Comparison of ENCODE assay signal across 11 cellular contexts in the genomic region with DNA sequence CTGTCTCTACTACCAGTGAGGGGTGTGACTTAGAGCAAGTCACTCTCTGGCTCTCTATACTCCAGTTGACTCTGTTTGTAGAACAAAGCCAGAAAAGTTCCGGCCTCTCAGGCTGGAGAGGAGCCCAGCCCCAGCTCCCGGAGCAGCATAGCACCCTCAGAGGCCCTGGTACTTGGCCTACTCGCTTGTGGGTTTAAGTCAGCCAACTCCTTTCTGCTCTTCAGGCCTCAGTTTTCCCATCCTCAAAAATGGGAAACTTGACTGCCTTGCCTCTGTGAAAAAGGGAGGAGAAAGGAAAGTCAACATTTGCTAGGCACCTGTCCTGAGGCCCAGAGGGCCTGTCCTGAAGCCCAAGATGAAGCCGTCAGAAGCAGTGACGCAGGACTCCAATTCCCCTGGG. TPM values are rescaled to one million over a fixed set of nuclear protein-coding genes. Genes with fewer than 3 reads are reported as not detected.
DNase-seq lines count a peak whose midpoint lies in the region; ATAC-seq and TF ChIP-seq lines count a peak whose summit lies in the region.
"Had no signal": no experiment of that assay in that cellular context is flagged by ENCODE, and none has a peak within 500 bp of the region (broad histone marks: within the 10 kb centered on the region; RNA-seq: fewer than 3 reads in every experiment).

No MANE protein-coding gene starts in this region.

- 28 to 44% (median 40%) methylated on average over 5 of the region's 5 CpGs for WGBS in psoas muscle, 3 donors

- H3K4me1 ChIP-seq in ES-I3 (ENCODE audit: insufficient read depth, low read length): peaks cover 6% of the 10 kb centered on the region; the same call in 1 of the 2 replicates
- H3K4me1 ChIP-seq in psoas muscle: peaks cover 4% of the 10 kb centered on the region

- H3K9me3 Mint-ChIP-seq in activated B cell treated with CpG ODN at 0.5 μM for 24 hours (no peaks in the 10 kb centered on the region), glutamatergic neuron (ENCODE audit: unreplicated experiment) (no peaks in the 10 kb centered on the region)
- H3K9me3 Mint-ChIP-seq: dendritic cell treated with granulocyte-macrophage colony-stimulating factor and Interleukin-4, amounts not matched to agents 40 ng/mL and 50 ng/mL, for 4 days had no signal

- CTCF ChIA-PET in activated B cell treated with CpG ODN at 0.5 μM for 24 hours (lab: Charles Lee): interaction anchor here (1.3 kb wide), 1 partner anchor 8 kb away, joined by 3 read pairs; no protein-coding TSS in a partner anchor

- no peak overlapping the region for H3K27ac ChIP-seq in psoas muscle

- POLR2A ChIA-PET in activated B cell treated with CpG ODN at 0.5 μM for 24 hours (lab: Charles Lee): interaction anchor here (0.8 to 1.1 kb wide), 2 partner anchors 62 to 153 kb away, joined by 3 read pairs; partner anchors contain the start of genes KARS1, TERF2IP and TMEM231

- H3K36me3 ChIP-seq in ES-I3 (ENCODE audit: insufficient read depth, low read length): no peaks in the 10 kb centered on the region
- H3K36me3 ChIP-seq in psoas muscle (ENCODE audit: insufficient read depth in 1 of 2, low read depth in 1 of 2): no peaks in the 10 kb centered on the region

- H3K4me3 ChIP-seq in psoas muscle: peak overlapping the region; percentile 45

- peak overlapping the region; percentile 71 for H3K9ac ChIP-seq in ES-I3 (ENCODE audit: low read depth, low read length)

- DNase-seq in activated B cell treated with CpG ODN at 0.5 μM for 24 hours: no peak
- DNase-seq in glutamatergic neuron: no peak
- DNase-seq in psoas muscle: no peak
- DNase-seq in epidermal melanocyte (ENCODE audit: insufficient read length, low spot score): no peak
- no peak for DNase-seq in inferior parietal cortex (ENCODE audit: extremely low spot score)
- DNase-seq in NCI-H2081 (lab: John Stamatoyannopoulos, UW): no peak
- DNase-seq in effector CD4-positive, alpha-beta T cell: no peak
- DNase-seq: NCI-H2171 had no signal

- TF ChIP-seq CTCF in activated B cell treated with CpG ODN at 0.5 μM for 24 hours (IDR thresholded peaks at IDR 0.05): no peak
- TF ChIP-seq CTCF in glutamatergic neuron (IDR thresholded peaks at IDR 0.05; ENCODE audit: partially characterized antibody, unreplicated experiment): no peak
- TF ChIP-seq CTCF in psoas muscle (IDR thresholded peaks at IDR 0.05): no peak

- H3K9me3 ChIP-seq in ES-I3 (ENCODE audit: control insufficient read depth, insufficient read depth, low read length): no peaks in the 10 kb centered on the region
- H3K9me3 ChIP-seq in psoas muscle: no peaks in the 10 kb centered on the region

- ATAC-seq in activated B cell treated with CpG ODN at 0.5 μM for 24 hours (ENCODE audit: low read depth): no peak
- ATAC-seq in psoas muscle: no peak

- peak overlapping the region; percentile 75 for H3K4me3 Mint-ChIP-seq in activated B cell treated with CpG ODN at 0.5 μM for 24 hours
- peak overlapping the region; percentile 88 for H3K4me3 Mint-ChIP-seq in glutamatergic neuron (ENCODE audit: unreplicated experiment)

- H3K27ac Mint-ChIP-seq in activated B cell treated with CpG ODN at 0.5 μM for 24 hours (no peak overlapping the region), glutamatergic neuron (ENCODE audit: unreplicated experiment) (no peak overlapping the region)
- H3K27ac Mint-ChIP-seq: dendritic cell treated with granulocyte-macrophage colony-stimulating factor and Interleukin-4, amounts not matched to agents 40 ng/mL and 50 ng/mL, for 4 days had no signal

- H3K27me3 Mint-ChIP-seq in activated B cell treated with CpG ODN at 0.5 μM for 24 hours (peaks cover 22% of the 10 kb centered on the region), glutamatergic neuron (ENCODE audit: unreplicated experiment) (peaks cover 5% of the 10 kb centered on the region)

- peaks cover 0 to 25% (median 3%) of the 10 kb centered on the region in 3 donors for H3K27me3 ChIP-seq in psoas muscle (ENCODE audit: insufficient read depth in 3 of 3, low read length in 2 of 3)

- intact Hi-C loops in activated B cell treated with CpG ODN at 0.5 μM for 24 hours (cut with micrococcal nuclease): no loop called here
- intact Hi-C loops in psoas muscle (cut with DNase I): no loop called here

- peaks cover 11% of the 10 kb centered on the region for H3K4me1 Mint-ChIP-seq in activated B cell treated with CpG ODN at 0.5 μM for 24 hours
- H3K4me1 Mint-ChIP-seq in glutamatergic neuron (ENCODE audit: low read depth, unreplicated experiment): peaks cover 14% of the 10 kb centered on the region

- H3K36me3 Mint-ChIP-seq in activated B cell treated with CpG ODN at 0.5 μM for 24 hours (ENCODE audit: low read depth) (no peaks in the 10 kb centered on the region), glutamatergic neuron (ENCODE audit: unreplicated experiment) (no peaks in the 10 kb centered on the region)

RNA-seq across cellular contexts. Expression of gene CHST6, which starts 1.1 kb away (rescaled TPM):
- total RNA-seq in activated B cell treated with CpG ODN at 0.5 μM for 24 hours (0.02 and 0.05 TPM in 2 replicates), glutamatergic neuron (ENCODE audit: unreplicated experiment) (4.0 TPM), psoas muscle (under 1 TPM; 0.04 to 0.20 (median 0.15) TPM)
- 1 to 10 TPM in 1 of 3 donors, under 1 TPM in 2; 0.01 to 5.8 (median 0.08) TPM for polyA plus RNA-seq in psoas muscle

RNA-seq across cellular contexts. Expression of gene TMEM170A, which starts 29.7 kb away (rescaled TPM):
- 25.3 and 28.3 TPM in 2 replicates for total RNA-seq in activated B cell treated with CpG ODN at 0.5 μM for 24 hours
- 30.6 TPM for total RNA-seq in glutamatergic neuron (ENCODE audit: unreplicated experiment)
- total RNA-seq in psoas muscle: 1 to 10 TPM; 5.9 to 7.9 (median 7.0) TPM
- polyA plus RNA-seq in psoas muscle: 1 to 10 TPM; 3.1 to 9.5 (median 9.2) TPM

RNA-seq across cellular contexts. Expression of gene CHST5, which starts 41.7 kb away (rescaled TPM):
- total RNA-seq in activated B cell treated with CpG ODN at 0.5 μM for 24 hours: 0.11 TPM in 1 of 2 replicates, not detected in the other
- total RNA-seq in glutamatergic neuron (ENCODE audit: unreplicated experiment): 0.64 TPM
- total RNA-seq in psoas muscle: under 1 TPM in 1 of 4 donors, not detected in 3; 0.27 TPM
- polyA plus RNA-seq in psoas muscle: under 1 TPM in 2 of 3 donors, not detected in 1; 0.04 to 0.14 TPM
- total RNA-seq: pulmonary artery endothelial cell had no signal
